ENCODE assay signal across 1 cellular context in the genomic region with DNA sequence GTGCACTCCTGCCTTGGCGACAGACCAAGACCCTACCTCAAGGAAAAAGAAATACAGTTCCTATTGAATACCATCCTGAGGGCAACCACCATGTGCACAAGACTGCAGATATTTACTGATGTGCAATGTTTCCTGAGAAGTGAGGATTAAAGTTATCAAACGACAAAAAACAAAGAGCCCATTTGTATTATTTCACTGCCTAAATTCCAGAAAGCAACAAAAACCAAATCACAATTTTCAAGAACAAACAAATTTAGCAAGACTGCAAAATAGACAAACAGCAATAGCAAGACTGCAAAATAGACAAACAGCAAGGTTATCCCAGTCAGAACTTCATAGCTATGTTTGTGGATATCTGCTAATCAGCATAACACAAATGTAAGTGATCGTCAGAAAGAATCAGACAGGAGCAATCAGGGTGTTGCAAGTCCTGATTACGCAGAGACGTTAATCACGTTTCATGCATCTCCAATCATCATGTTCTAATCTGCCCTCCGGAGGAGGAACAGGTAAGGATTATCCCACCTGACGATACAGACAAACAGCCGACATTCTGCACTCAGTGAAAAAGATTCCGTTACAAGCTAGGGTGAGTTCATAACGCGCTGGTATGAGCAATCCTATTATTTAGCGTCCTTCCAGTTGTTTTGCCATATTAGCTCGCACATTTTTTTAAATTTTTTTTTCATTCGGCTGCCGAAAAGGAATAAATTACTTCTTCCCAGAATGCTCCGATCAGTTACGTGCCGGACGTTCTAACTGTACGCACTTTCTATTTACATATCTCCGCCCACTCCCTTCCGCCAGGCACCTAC.
A peak's percentile ranks its signal among the peaks of the same experiment; 100 is the strongest.
TF ChIP-seq lines count a peak whose summit lies in the region.

No MANE protein-coding gene starts in this region.

TF ChIP-seq in endothelial cell of umbilical vein, 7 proteins besides CTCF, POLR2A, EP300 and RAD21:
- TF ChIP-seq EZH2 (IDR thresholded peaks at IDR 0.05; ENCODE audit: borderline replicate concordance, low read depth, low read length, severe bottlenecking) (no peak), POLR2AphosphoS5 (IDR thresholded peaks at IDR 0.05; ENCODE audit: insufficient read depth, low read depth, low read length) (peak; percentile 100), MYC (IDR thresholded peaks at IDR 0.05; ENCODE audit: low read depth, low read length) (peak; percentile 24), FOS (IDR thresholded peaks at IDR 0.05; ENCODE audit: borderline replicate concordance, insufficient read depth, low read length) (no peak), JUN (IDR thresholded peaks at IDR 0.05; ENCODE audit: borderline replicate concordance, insufficient read depth, insufficient read length, low read depth) (peak; percentile 37), GATA2 (IDR thresholded peaks at IDR 0.05; ENCODE audit: insufficient read depth, insufficient read length, low read depth, low read length) (peak; percentile 75)
- TF ChIP-seq, protein P1, sequence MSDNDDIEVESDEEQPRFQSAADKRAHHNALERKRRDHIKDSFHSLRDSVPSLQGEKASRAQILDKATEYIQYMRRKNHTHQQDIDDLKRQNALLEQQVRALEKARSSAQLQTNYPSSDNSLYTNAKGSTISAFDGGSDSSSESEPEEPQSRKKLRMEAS (IDR thresholded peaks at IDR 0.05; ENCODE audit: insufficient read depth, insufficient read length), result peak; percentile 20
